ENCODE assay signal across 25 cellular contexts in genomic region chr3:49756036-49756435, GRCh38. TPM values are rescaled to one million over a fixed set of nuclear protein-coding genes. Genes with fewer than 3 reads are reported as not detected.
A peak's percentile ranks its signal among the peaks of the same experiment; 100 is the strongest.
DNase-seq lines count a peak whose midpoint lies in the region; ATAC-seq and TF ChIP-seq lines count a peak whose summit lies in the region.
"Had no signal": no experiment of that assay in that cellular context is flagged by ENCODE, and none has a peak within 500 bp of the region (broad histone marks: within the 10 kb centered on the region; RNA-seq: fewer than 3 reads in every experiment).

No MANE protein-coding gene starts in this region.

- H3K27ac ChIP-seq in trophoblast cell (ENCODE audit: low read depth, low read length) = no peak overlapping the region
- H3K27ac ChIP-seq: A549, KMS-11 had no signal

- no peak overlapping the region for H3K4me2 ChIP-seq in trophoblast cell (ENCODE audit: low read length)
- H3K4me2 ChIP-seq: A549, KMS-11 had no signal

- H4K12ac ChIP-seq in trophoblast cell (ENCODE audit: low read depth, low read length) = no peak overlapping the region

- ATAC-seq in GM18505 (IDR thresholded peaks at IDR 0.05; ENCODE audit: unreplicated experiment) = no peak
- ATAC-seq: A549, HCT116, Panc1 had no signal

- no peak overlapping the region for H3K18ac ChIP-seq in trophoblast cell (ENCODE audit: low read length)

- no peak overlapping the region for H2BK5ac ChIP-seq in trophoblast cell (ENCODE audit: low read depth, low read length, poor library complexity)

- H3K27ac Mint-ChIP-seq in brain (peak overlapping the region in 4 of 5 experiments; percentile 16 to 38 (median 27)), mesothelial cell of epicardium (peak overlapping the region; percentile 52)
- H3K27ac Mint-ChIP-seq: B cell; CD4-positive, alpha-beta T cell had no signal

- H3K4me1 Mint-ChIP-seq in brain (peaks cover 32% of the 10 kb centered on the region), mesothelial cell of epicardium (peaks cover 19% of the 10 kb centered on the region)

- H2BK12ac ChIP-seq in trophoblast cell (ENCODE audit: low read length) = no peak overlapping the region

- no peak overlapping the region for H2AK5ac ChIP-seq in trophoblast cell (ENCODE audit: low read length)

- no peaks in the 10 kb centered on the region for H3K79me1 ChIP-seq in trophoblast cell (ENCODE audit: low read length)

- H3K27me3 Mint-ChIP-seq in brain (no peaks in the 10 kb centered on the region), mesothelial cell of epicardium (ENCODE audit: low read depth) (no peaks in the 10 kb centered on the region)
- H3K27me3 Mint-ChIP-seq: B cell; CD4-positive, alpha-beta T cell had no signal

- WGBS in trophoblast cell (ENCODE audit: extremely low coverage, insufficient coverage, insufficient read length) = no CpG with 5 or more reads among the region's 1 CpG

- TF ChIP-seq CTCF in brain (conservative IDR thresholded peaks at IDR 0.05) = no peak
- no peak for TF ChIP-seq CTCF in mesothelial cell of epicardium (IDR thresholded peaks at IDR 0.05; ENCODE audit: unreplicated experiment)
- TF ChIP-seq CTCF in foreskin fibroblast (IDR thresholded peaks at IDR 0.05; ENCODE audit: low read depth, low read length) = no peak

- H3K27me3 ChIP-seq in trophoblast cell (ENCODE audit: insufficient read depth, low read length) = no peaks in the 10 kb centered on the region

- H4K91ac ChIP-seq in trophoblast cell (ENCODE audit: low read depth, low read length) = no peak overlapping the region

- no peaks in the 10 kb centered on the region for H3K79me2 ChIP-seq in trophoblast cell (ENCODE audit: control insufficient read depth, insufficient read depth, low read length, poor library complexity)

- H4K8ac ChIP-seq in trophoblast cell (ENCODE audit: low read depth, low read length) = no peak overlapping the region

- no peak overlapping the region for H2BK120ac ChIP-seq in trophoblast cell (ENCODE audit: insufficient read depth, low read length, poor library complexity)

- peak overlapping the region; percentile 14 for H3K4ac ChIP-seq in trophoblast cell (ENCODE audit: low read depth, low read length)

- H3K14ac ChIP-seq in trophoblast cell (ENCODE audit: low read length) = no peak overlapping the region

- H3K9me3 ChIP-seq in trophoblast cell (ENCODE audit: insufficient read depth, low read depth, low read length) = no peaks in the 10 kb centered on the region
- H3K9me3 ChIP-seq: A549 had no signal

- H3K4me3 ChIP-seq in trophoblast cell (ENCODE audit: low read depth, low read length) = no peak overlapping the region
- H3K4me3 ChIP-seq in foreskin fibroblast (ENCODE audit: low read depth in 1 of 2, low read length in 2 of 2) = no peak overlapping the region
- H3K4me3 ChIP-seq: A549 had no signal

- peak; percentile 79 for DNase-seq in G401 (ENCODE audit: low spot score)
- no peak for DNase-seq in mesothelial cell of epicardium (ENCODE audit: low spot score in 2 of 2, unreplicated experiment in 2 of 2)
- DNase-seq in trophoblast cell = no peak
- DNase-seq in posterior vena cava (ENCODE audit: low spot score) = no peak
- DNase-seq in foreskin fibroblast = no peak
- no peak for DNase-seq in OCI-M1 (lab: John Stamatoyannopoulos, UW)
- DNase-seq: Caco-2; CD4-positive, alpha-beta T cell; DMS 273 treated with DMSO at 0.1 percent for 48 hours; DMS79 treated with DMSO at 0.1 percent for 48 hours; IMR-90; NCI-H1092 treated with DMSO at 0.1 percent for 48 hours; NCI-H1436 treated with DMSO at 0.1 percent for 48 hours; NCI-H1930; NCI-H2227 treated with DMSO at 0.1 percent for 48 hours; NCI-H524; NCI-H774; NK-92 treated with Interleukin-12 subunit alpha and Interleukin-12 subunit beta, amount 100 ng/mL, for 24 hours had no signal

- no peaks in the 10 kb centered on the region for H3K36me3 ChIP-seq in trophoblast cell (ENCODE audit: control insufficient read depth in 1 of 2, insufficient read depth in 2 of 2, low read length in 2 of 2)

- no peaks in the 10 kb centered on the region for H3K4me1 ChIP-seq in trophoblast cell (ENCODE audit: control insufficient read depth in 1 of 2, insufficient read depth in 2 of 2, low read length in 2 of 2)

- TF ChIP-seq POLR2A in GM18505 (IDR thresholded peaks at IDR 0.05; ENCODE audit: borderline replicate concordance, extremely low read depth, insufficient read depth, insufficient read length) = no peak

- no peak overlapping the region for H2AFZ ChIP-seq in trophoblast cell (ENCODE audit: insufficient read depth, low read length, poor library complexity)

- in situ Hi-C loops in G401 (cut with HindIII; ENCODE audit: low sequenced_read_pairs) = no loop called here

- no peaks in the 10 kb centered on the region for H3K9me3 Mint-ChIP-seq in brain
- no peaks in the 10 kb centered on the region for H3K9me3 Mint-ChIP-seq in mesothelial cell of epicardium
- H3K9me3 Mint-ChIP-seq: CD4-positive, alpha-beta T cell had no signal

- no peak overlapping the region for H3K9ac ChIP-seq in trophoblast cell (ENCODE audit: low read length)
- H3K9ac ChIP-seq: KMS-11 had no signal

- H3K4me3 Mint-ChIP-seq in brain (no peak overlapping the region), mesothelial cell of epicardium (no peak overlapping the region)
- H3K4me3 Mint-ChIP-seq: B cell; CD4-positive, alpha-beta T cell had no signal

- H3K36me3 Mint-ChIP-seq in brain (peaks cover 19% of the 10 kb centered on the region), mesothelial cell of epicardium (peaks cover 4% of the 10 kb centered on the region)

- H3K23ac ChIP-seq in trophoblast cell (ENCODE audit: low read length) = no peak overlapping the region

- intact Hi-C loops in posterior vena cava (cut with DNase I) = no loop called here

RNA-seq across cellular contexts. Expression of gene IP6K1, which starts 30.3 kb away (rescaled TPM):
- total RNA-seq in G401 (2014; rRNA removed; shearing (Covaris generic)) = 33.2 and 42.5 TPM in 2 replicates
- polyA plus RNA-seq in brain (ENCODE audit: insufficient read depth, low read depth, low replicate concordance) = 46.3 TPM
- 41.7 to 46.4 TPM (median 46.4 TPM) in 3 replicates for total RNA-seq in mesothelial cell of epicardium
- 20.4 and 20.9 TPM in 2 replicates for polyA plus RNA-seq in trophoblast cell (2013)
- 10 to 100 TPM; 31.5 to 33.3 TPM for total RNA-seq in posterior vena cava

RNA-seq across cellular contexts. Expression of gene GMPPB, which starts 32.3 kb away (rescaled TPM):
- total RNA-seq in G401 (2014; rRNA removed; shearing (Covaris generic)) = 23.1 and 26.8 TPM in 2 replicates
- 10.8 TPM for polyA plus RNA-seq in brain (ENCODE audit: insufficient read depth, low read depth, low replicate concordance)
- total RNA-seq in mesothelial cell of epicardium (32.3 to 33.9 TPM (median 32.7 TPM) in 3 replicates), posterior vena cava (10 to 100 TPM; 28.8 to 29.6 TPM)
- polyA plus RNA-seq in trophoblast cell (2013) = 39.9 and 42.9 TPM in 2 replicates

RNA-seq across cellular contexts. Expression of gene AMIGO3, which starts 36.6 kb away (rescaled TPM):
- total RNA-seq in G401 (2014; rRNA removed; shearing (Covaris generic)) = 1.1 and 2.2 TPM in 2 replicates
- polyA plus RNA-seq in brain (ENCODE audit: insufficient read depth, low read depth, low replicate concordance) = 2.0 TPM
- 0.78 to 0.95 TPM in 2 of 3 replicates, not detected in the other for total RNA-seq in mesothelial cell of epicardium
- 4.6 and 4.9 TPM in 2 replicates for polyA plus RNA-seq in trophoblast cell (2013)
- not detected for total RNA-seq in posterior vena cava
- total RNA-seq: B cell, Caco-2, IMR-90 had no signal

RNA-seq across cellular contexts. Expression of gene CDHR4, which starts 43.6 kb away (rescaled TPM):
- not detected in 2 replicates for total RNA-seq in G401 (2014; rRNA removed; shearing (Covaris generic))
- polyA plus RNA-seq in brain (ENCODE audit: insufficient read depth, low read depth, low replicate concordance) = not detected
- total RNA-seq in mesothelial cell of epicardium (0.27 to 0.42 TPM in 2 of 3 replicates, not detected in the other), posterior vena cava (under 1 TPM; 0.29 to 0.46 TPM)
- 0.07 TPM in 1 of 2 replicates, not detected in the other for polyA plus RNA-seq in trophoblast cell (2013)
- total RNA-seq: Caco-2, IMR-90 had no signal
- polyA plus RNA-seq: IMR-90 had no signal

RNA-seq across cellular contexts. Expression of gene INKA1, which starts 47.0 kb away (rescaled TPM):
- 0.68 and 5.2 TPM in 2 replicates for total RNA-seq in G401 (2014; rRNA removed; shearing (Covaris generic))
- 2.1 TPM for polyA plus RNA-seq in brain (ENCODE audit: insufficient read depth, low read depth, low replicate concordance)
- total RNA-seq in mesothelial cell of epicardium (7.7 to 9.4 TPM (median 8.4 TPM) in 3 replicates), posterior vena cava (1 to 10 TPM; 5.6 to 5.9 TPM)
- polyA plus RNA-seq in trophoblast cell (2013) = 2.0 and 2.5 TPM in 2 replicates
- total RNA-seq: Caco-2 had no signal
